Comparison of ENCODE assay signal across 17 cellular contexts in the genomic region with DNA sequence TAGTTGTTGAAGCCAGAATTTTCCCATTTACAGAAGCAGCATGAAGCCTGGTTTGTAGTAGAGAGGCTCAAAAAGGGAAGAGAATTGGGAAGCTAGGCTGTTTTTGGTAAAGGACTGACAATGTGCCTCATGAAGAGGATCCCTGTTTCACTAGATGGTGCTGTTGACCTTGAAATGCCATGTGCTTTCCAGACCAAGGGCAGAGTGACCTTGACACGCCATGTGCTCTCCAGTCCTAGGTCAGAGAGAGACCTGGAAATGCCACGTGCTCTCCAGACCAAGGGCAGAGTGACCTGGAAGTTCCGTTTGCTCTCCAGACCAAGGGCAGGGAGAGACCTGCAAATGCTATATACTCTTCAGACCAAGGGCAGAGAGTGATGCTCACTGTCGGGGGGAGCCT. TPM values are rescaled to one million over a fixed set of nuclear protein-coding genes. Genes with fewer than 3 reads are reported as not detected.
DNase-seq lines count a peak whose midpoint lies in the region; FAIRE-seq and TF ChIP-seq lines count a peak whose summit lies in the region.
"Had no signal": no experiment of that assay in that cellular context is flagged by ENCODE, and none has a peak within 500 bp of the region (broad histone marks: within the 10 kb centered on the region; RNA-seq: fewer than 3 reads in every experiment).

No MANE protein-coding gene starts in this region.

- DNase-seq in EH (ENCODE audit: low read depth) (peak; percentile 3), SK-MEL-5 (ENCODE audit: low read depth, low spot score) (peak; percentile 54), erythroblast (lab: John Stamatoyannopoulos, UW) (peak; percentile 3 to 4), spleen (no peak), GM12892 (ENCODE audit: insufficient read length) (no peak), GM13977 (ENCODE audit: low spot score) (no peak)
- DNase-seq in activated CD4-positive, alpha-beta T cell treated with anti-CD3 and anti-CD28 coated beads, Interleukin-2, amount 50 U/mL, for 4 hours = no peak
- DNase-seq: activated CD4-positive, alpha-beta T cell treated with anti-CD3 and anti-CD28 coated beads for 1 hour; activated effector memory CD4-positive, alpha-beta T cell treated with anti-CD3 and anti-CD28 coated beads, Interleukin-2, amount 50 U/mL, for 16 hours; CD8-positive, alpha-beta memory T cell; NCI-H146; NCI-H2227 treated with DMSO at 0.1 percent for 48 hours; ovary; Right ventricle myocardium superior had no signal

- no peak for FAIRE-seq in GM12892 (lab: Jason Lieb, UNC)

- intact Hi-C loops in spleen (cut with DNase I; ENCODE audit: low total_unique reads) = no loop called here

- no peaks in the 10 kb centered on the region for H3K36me3 ChIP-seq in spleen
- H3K36me3 ChIP-seq: ovary, suprapubic skin had no signal

- no peak overlapping the region for H3K4me3 ChIP-seq in spleen
- H3K4me3 ChIP-seq: ovary, suprapubic skin had no signal

- 0 out of 2 replicates have a peak, but pooled peaks have one; percentile 16 for TF ChIP-seq RAD21 in Ishikawa (IDR thresholded peaks at IDR 0.05; ENCODE audit: low read depth)

- H3K9me3 ChIP-seq in spleen = peaks cover 4 to 58% (median 30%) of the 10 kb centered on the region in 8 donors
- H3K9me3 ChIP-seq: suprapubic skin had no signal

- WGBS in spleen, 5 donors = 78 to 85% (median 82%) methylated on average over 4 of the region's 4 CpGs

- H3K27me3 ChIP-seq in spleen (replicated peaks in 1 of 7) = no peaks in the 10 kb centered on the region
- H3K27me3 ChIP-seq: ovary, suprapubic skin had no signal

- no peak for TF ChIP-seq EP300 in Ishikawa (IDR thresholded peaks at IDR 0.05; ENCODE audit: borderline replicate concordance)

- in situ Hi-C loops in SK-MEL-5 (cut with HindIII; ENCODE audit: low pct_unique_long_range_greater_than_20kb, low sequenced_read_pairs) (no loop called here), GM13977 (cut with MboI; ENCODE audit: low pct_unique_long_range_greater_than_20kb, low sequenced_read_pairs, unreplicated experiment) (no loop called here)

- H3K4me1 ChIP-seq in spleen = no peaks in the 10 kb centered on the region
- H3K4me1 ChIP-seq: suprapubic skin had no signal

- no peak for TF ChIP-seq CTCF in spleen (IDR thresholded peaks at IDR 0.05 in 8 of 11, conservative IDR thresholded peaks at IDR 0.05 in 3 of 11)
- TF ChIP-seq CTCF in GM13977 (IDR thresholded peaks at IDR 0.05; ENCODE audit: extremely low read depth, insufficient read depth, missing control alignments) = no peak

- no peak for TF ChIP-seq POLR2A in erythroblast (IDR thresholded peaks at IDR 0.05; ENCODE audit: low read length)
- no peak for TF ChIP-seq POLR2A in spleen (IDR thresholded peaks at IDR 0.05)
- TF ChIP-seq POLR2A in GM12892 (IDR thresholded peaks at IDR 0.05; ENCODE audit: low read depth, low read length) = no peak

- no peak overlapping the region for H3K27ac ChIP-seq in spleen
- H3K27ac ChIP-seq: KMS-11, ovary, suprapubic skin had no signal

TF ChIP-seq in Ishikawa, 13 proteins besides CTCF, POLR2A, EP300 and RAD21:
- TF ChIP-seq FOXM1 (IDR thresholded peaks at IDR 0.05; ENCODE audit: borderline replicate concordance, low read depth) (no peak), CREB1 (IDR thresholded peaks at IDR 0.05; ENCODE audit: low read depth) (no peak), TCF12 (IDR thresholded peaks at IDR 0.05; ENCODE audit: low read depth) (no peak), REST (IDR thresholded peaks at IDR 0.05; ENCODE audit: low read depth) (no peak), ZBTB7A (IDR thresholded peaks at IDR 0.05; ENCODE audit: low read depth) (no peak), USF1 (IDR thresholded peaks at IDR 0.05) (no peak), TEAD4 (IDR thresholded peaks at IDR 0.05) (no peak)
- TF ChIP-seq, protein P1, sequence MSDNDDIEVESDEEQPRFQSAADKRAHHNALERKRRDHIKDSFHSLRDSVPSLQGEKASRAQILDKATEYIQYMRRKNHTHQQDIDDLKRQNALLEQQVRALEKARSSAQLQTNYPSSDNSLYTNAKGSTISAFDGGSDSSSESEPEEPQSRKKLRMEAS (IDR thresholded peaks at IDR 0.05) = no peak

RNA-seq across cellular contexts. Expression of gene UNC13B, which starts 32.0 kb away (rescaled TPM):
- 9.6 and 10.6 TPM in 2 replicates for total RNA-seq in SK-MEL-5 (2014; rRNA removed; shearing (Covaris generic))
- polyA plus RNA-seq in SK-MEL-5 (2015; cell fraction: cytosol; rRNA removed) = 9.1 and 11.2 TPM in 2 replicates
- 12.8 and 16.8 TPM in 2 replicates for polyA plus RNA-seq in SK-MEL-5 (2015; cell fraction: nucleus; rRNA removed)
- total RNA-seq in spleen = 10 to 100 TPM; 10.7 to 18.7 (median 14.2) TPM
- 1 to 10 TPM; 2.4 to 4.9 (median 2.5) TPM for polyA plus RNA-seq in spleen
- not detected for polyA plus RNA-seq in GM12892 (2012; ENCODE audit: missing spikeins)

Comparison
In these comparisons a context has a peak if more than half of its experiments do, and no peak if none do; other contexts are left out.
1. DNase-seq: peak in EH (single experiment), SK-MEL-5 (single experiment) and erythroblast (2 of 2); none in spleen (single experiment), GM12892 (single experiment), GM13977 (single experiment) and activated CD4-positive, alpha-beta T cell treated with anti-CD3 and anti-CD28 coated beads, Interleukin-2, amount 50 U/mL, for 4 hours (0 of 2).